9 cellular contexts compared by ENCODE assay signal in genomic region chr12:130281157-130281799, GRCh38. TPM values are rescaled to one million over a fixed set of nuclear protein-coding genes. Genes with fewer than 3 reads are reported as not detected.
A peak's percentile ranks its signal among the peaks of the same experiment; 100 is the strongest.
DNase-seq lines count a peak whose midpoint lies in the region; TF ChIP-seq lines count a peak whose summit lies in the region.
"Had no signal": no experiment of that assay in that cellular context is flagged by ENCODE, and none has a peak within 500 bp of the region (broad histone marks: within the 10 kb centered on the region; RNA-seq: fewer than 3 reads in every experiment).

No MANE protein-coding gene starts in this region.

- H3K36me3 Mint-ChIP-seq in endodermal cell (ENCODE audit: low read depth): no peaks in the 10 kb centered on the region

- TF ChIP-seq CTCF in GM06990 (IDR thresholded peaks at IDR 0.05; ENCODE audit: insufficient read depth, low read length, poor library complexity, severe bottlenecking) (peak; percentile 27), RWPE1 (conservative IDR thresholded peaks at IDR 0.05; ENCODE audit: low read depth) (peak; percentile 31), endodermal cell (conservative IDR thresholded peaks at IDR 0.05) (peak; percentile 94)

- H2BK15ac ChIP-seq in neuronal stem cell (ENCODE audit: low read length): no peak overlapping the region

- POLR2A ChIA-PET in RWPE1 (lab: Yijun Ruan, JAX; ENCODE audit: low non-redundant PET): no interaction called here

- H3K9ac ChIP-seq in endodermal cell (ENCODE audit: extremely low read depth, low read length, poor library complexity, severe bottlenecking) (no peak overlapping the region), neuronal stem cell (ENCODE audit: low read depth, low read length, poor library complexity) (no peak overlapping the region)

- H3K27ac ChIP-seq in RWPE1 (no peak overlapping the region), endodermal cell (ENCODE audit: low read depth, low read length) (no peak overlapping the region), neuronal stem cell (replicated peaks; ENCODE audit: low read length) (no peak overlapping the region)

- CTCF ChIA-PET in RWPE1 (lab: Yijun Ruan, JAX): interaction anchor here (0.5 to 1.5 kb wide), 22 partner anchors 10 to 249 kb away, joined by 3 to 7 read pairs (median 4); partner anchors contain the start of gene FZD10

- peaks cover 12% of the 10 kb centered on the region for H3K9me3 ChIP-seq in endodermal cell (ENCODE audit: control insufficient read depth, low read length)
- peaks cover 0 to 6% of the 10 kb centered on the region in 2 donors for H3K9me3 ChIP-seq in neuronal stem cell (replicated peaks in 1 of 2; ENCODE audit: control insufficient read depth in 2 of 2, insufficient read depth in 1 of 2, low read depth in 1 of 2, low read length in 2 of 2)

- no peak overlapping the region for H3K4ac ChIP-seq in neuronal stem cell (ENCODE audit: low read length)

- H3K18ac ChIP-seq in neuronal stem cell (ENCODE audit: low read length): no peak overlapping the region

- H2BK12ac ChIP-seq in neuronal stem cell (ENCODE audit: low read length): no peak overlapping the region

- no peaks in the 10 kb centered on the region for H3K36me3 ChIP-seq in GM06990 (ENCODE audit: control insufficient read depth, insufficient read depth, low read length)
- no peaks in the 10 kb centered on the region for H3K36me3 ChIP-seq in endodermal cell (ENCODE audit: control insufficient read depth, insufficient read depth, low read length)
- H3K36me3 ChIP-seq in neuronal stem cell (replicated peaks in 1 of 2; ENCODE audit: control insufficient read depth in 2 of 2, insufficient read depth in 2 of 2, low read length in 2 of 2): no peaks in the 10 kb centered on the region

- no peak overlapping the region for H2AK5ac ChIP-seq in neuronal stem cell (ENCODE audit: low read depth, low read length)

- peaks cover 30% of the 10 kb centered on the region for H3K9me3 Mint-ChIP-seq in endodermal cell

- H2BK120ac ChIP-seq in neuronal stem cell (ENCODE audit: low read depth, low read length): no peak overlapping the region

- H3K4me3 ChIP-seq in GM06990 (replicated peaks; ENCODE audit: low read depth, low read length) (no peak overlapping the region), endodermal cell (ENCODE audit: low read length) (no peak overlapping the region), neuronal stem cell (ENCODE audit: low read length in 2 of 2) (no peak overlapping the region)

- 44 to 86% methylated on average over 13 to 30 of the region's 30 CpGs for WGBS in endodermal cell (ENCODE audit: insufficient coverage in 1 of 2, insufficient read length in 1 of 2), 2 experiments
- WGBS in neuronal stem cell (ENCODE audit: extremely low coverage in 2 of 2, insufficient read length in 2 of 2, insufficient replicate concordance in 1 of 2), 2 donors: no CpG with 5 or more reads among the region's 30 CpGs

- no peak overlapping the region for H4K8ac ChIP-seq in neuronal stem cell (ENCODE audit: low read depth, low read length)

- H3K4me2 ChIP-seq in neuronal stem cell (ENCODE audit: insufficient read depth, low read length, poor library complexity, severe bottlenecking): no peak overlapping the region

- H3K27me3 Mint-ChIP-seq in endodermal cell (ENCODE audit: insufficient read depth): peaks cover 70% of the 10 kb centered on the region

- peak; percentile 13 for DNase-seq in GM06990 (ENCODE audit: extremely low read depth, insufficient read length)
- peak; percentile 38 for DNase-seq in RWPE1 (ENCODE audit: low spot score)
- DNase-seq in endodermal cell: peak; percentile 95
- DNase-seq in neuronal stem cell (ENCODE audit: low spot score): peak; percentile 23
- DNase-seq in NCI-H748 treated with DMSO at 0.1 percent for 48 hours (lab: John Stamatoyannopoulos, UW): no peak
- DNase-seq in T1000 (lab: John Stamatoyannopoulos, UW): no peak
- DNase-seq in HCEC 1CT: no peak
- no peak for DNase-seq in SHP77 (lab: John Stamatoyannopoulos, UW)

- no peaks in the 10 kb centered on the region for H3K79me1 ChIP-seq in neuronal stem cell (ENCODE audit: low read depth, low read length)

- no peaks in the 10 kb centered on the region for H3K4me1 Mint-ChIP-seq in endodermal cell

- no peak overlapping the region for H3K14ac ChIP-seq in neuronal stem cell (ENCODE audit: low read length)

- no peak overlapping the region for H3K23ac ChIP-seq in neuronal stem cell (ENCODE audit: low read depth, low read length, poor library complexity)

- H3K27ac Mint-ChIP-seq in endodermal cell: no peak overlapping the region

- no peak overlapping the region for H4K91ac ChIP-seq in neuronal stem cell (ENCODE audit: low read depth, low read length, poor library complexity)

- H2BK5ac ChIP-seq in neuronal stem cell (ENCODE audit: low read length): no peak overlapping the region

- H3K4me3 Mint-ChIP-seq in endodermal cell: no peak overlapping the region

- H2AFZ ChIP-seq in neuronal stem cell (ENCODE audit: low read length): no peak overlapping the region

- H3K4me1 ChIP-seq in endodermal cell (ENCODE audit: control insufficient read depth, insufficient read depth, low read length): no peaks in the 10 kb centered on the region
- peaks cover 0 to 3% of the 10 kb centered on the region in 2 donors for H3K4me1 ChIP-seq in neuronal stem cell (ENCODE audit: control insufficient read depth in 2 of 2, insufficient read depth in 1 of 2, low read depth in 1 of 2, low read length in 2 of 2)

- H3K27me3 ChIP-seq in GM06990 (replicated peaks; ENCODE audit: control insufficient read depth, insufficient read depth, low read length) (no peaks in the 10 kb centered on the region), endodermal cell (ENCODE audit: control insufficient read depth, insufficient read depth, low read length, poor library complexity, severe bottlenecking) (peaks cover 9% of the 10 kb centered on the region), neuronal stem cell (ENCODE audit: control insufficient read depth in 3 of 3, insufficient read depth in 3 of 3, low read depth in 1 of 3, low read length in 3 of 3) (no peaks in the 10 kb centered on the region)

RNA-seq across cellular contexts. Expression of gene PIWIL1, which starts 56.4 kb away (rescaled TPM):
- total RNA-seq in endodermal cell: not detected
- not detected for polyA plus RNA-seq in endodermal cell (2013, experiment 1 of 2)
- not detected for polyA plus RNA-seq in endodermal cell (2013, experiment 2 of 2)
- polyA plus RNA-seq in neuronal stem cell (2013, experiment 1 of 2): not detected
- polyA plus RNA-seq in neuronal stem cell (2013, experiment 2 of 2): not detected
- total RNA-seq: M059J had no signal

Comparison
In these comparisons a context has a peak if more than half of its experiments do, and no peak if none do; other contexts are left out.
1. DNase-seq: peak in GM06990 (single experiment), RWPE1 (single experiment), endodermal cell (single experiment) and neuronal stem cell (single experiment); none in NCI-H748 treated with DMSO at 0.1 percent for 48 hours (single experiment), T1000 (single experiment), HCEC 1CT (single experiment) and SHP77 (0 of 2).
2. CTCF ChIP-seq: peak in every context shown above with its lines; median percentile 94 in endodermal cell; 31 in RWPE1; 27 in GM06990.